22 cellular contexts compared by ENCODE assay signal in genomic region chr22:44594951-44595350, GRCh38.
DNase-seq lines count a peak whose midpoint lies in the region; ATAC-seq and TF ChIP-seq lines count a peak whose summit lies in the region.
"Had no signal": no experiment of that assay in that cellular context is flagged by ENCODE, and none has a peak within 500 bp of the region (broad histone marks: within the 10 kb centered on the region; RNA-seq: fewer than 3 reads in every experiment).

No MANE protein-coding gene starts in this region.

- TF ChIP-seq CTCF in GM23338 (conservative IDR thresholded peaks at IDR 0.05; ENCODE audit: low read depth in 2 of 2) (no peak), WERI-Rb-1 (IDR thresholded peaks at IDR 0.05; ENCODE audit: low read depth, low read length) (no peak), lower leg skin (IDR thresholded peaks at IDR 0.05) (no peak)

- DNase-seq in GM23338 (ENCODE audit: low spot score) = no peak
- peak; percentile 31 for DNase-seq in WERI-Rb-1
- peak; percentile 46 for DNase-seq in iPS-NIHi7 (ENCODE audit: extremely low spot score)
- no peak for DNase-seq in neuronal stem cell (ENCODE audit: low spot score)
- DNase-seq in activated CD4-positive, alpha-beta T cell treated with anti-CD3 and anti-CD28 coated beads for 48 hours = no peak
- DNase-seq in effector memory CD8-positive, alpha-beta T cell = no peak
- DNase-seq in lower leg skin (ENCODE audit: low spot score in 2 of 2) = no peak
- no peak for DNase-seq in hepatic stellate cell (ENCODE audit: low spot score)
- DNase-seq: CD8-positive, alpha-beta memory T cell; DMS53; EL; KG1; MV-4-11; NCI-H1417; NCI-H187; NCI-H2107; NCI-H510A; NCI-H774; OCI-M1; Right ventricle myocardium superior had no signal

- WGBS in neuronal stem cell (ENCODE audit: extremely low coverage in 2 of 2, insufficient read length in 2 of 2, insufficient replicate concordance in 1 of 2), 2 donors = no CpG with 5 or more reads among the region's 11 CpGs
- 64 to 72% methylated on average over 11 of the region's 11 CpGs for WGBS in lower leg skin, 2 donors

- no peaks in the 10 kb centered on the region for H3K79me2 ChIP-seq in GM23338 (replicated peaks; ENCODE audit: insufficient read depth)

- TF ChIP-seq POLR2A in lower leg skin (IDR thresholded peaks at IDR 0.05) = no peak

- peak; percentile 51 for ATAC-seq in GM23338
- no peak for ATAC-seq in effector memory CD8-positive, alpha-beta T cell (replicated peaks)
- ATAC-seq: A549, HepG2 had no signal

- peaks cover 5% of the 10 kb centered on the region for H3K9me3 ChIP-seq in WERI-Rb-1 (ENCODE audit: severe bottlenecking)
- H3K9me3 ChIP-seq in neuronal stem cell (replicated peaks in 1 of 2; ENCODE audit: control insufficient read depth in 2 of 2, insufficient read depth in 1 of 2, low read depth in 1 of 2, low read length in 2 of 2) = peaks cover 3 to 6% of the 10 kb centered on the region in 2 donors
- H3K9me3 ChIP-seq: A549 had no signal

- H3K4me3 ChIP-seq in GM23338 (no peak overlapping the region), WERI-Rb-1 (ENCODE audit: low read depth, low read length) (no peak overlapping the region), neuronal stem cell (ENCODE audit: low read length in 2 of 2) (no peak overlapping the region), lower leg skin (ENCODE audit: low read depth, poor library complexity, severe bottlenecking) (no peak overlapping the region)
- H3K4me3 ChIP-seq: A549 had no signal

- no peaks in the 10 kb centered on the region for H3K36me3 ChIP-seq in GM23338 (ENCODE audit: insufficient read depth)
- no peaks in the 10 kb centered on the region for H3K36me3 ChIP-seq in WERI-Rb-1
- H3K36me3 ChIP-seq in neuronal stem cell (replicated peaks in 1 of 2; ENCODE audit: control insufficient read depth in 2 of 2, insufficient read depth in 2 of 2, low read length in 2 of 2) = no peaks in the 10 kb centered on the region

- H3K14ac ChIP-seq in neuronal stem cell (ENCODE audit: low read length) = no peak overlapping the region

- H3K9me2 ChIP-seq in GM23338 (ENCODE audit: insufficient read depth) = no peaks in the 10 kb centered on the region

- H3K27me3 ChIP-seq in GM23338 (ENCODE audit: insufficient read depth) (no peaks in the 10 kb centered on the region), WERI-Rb-1 (ENCODE audit: insufficient read depth, low read depth, severe bottlenecking) (no peaks in the 10 kb centered on the region), neuronal stem cell (ENCODE audit: control insufficient read depth in 3 of 3, insufficient read depth in 3 of 3, low read depth in 1 of 3, low read length in 3 of 3) (peaks cover 0 to 28% (median 0%) of the 10 kb centered on the region in 3 experiments)

- H3K4me1 ChIP-seq in GM23338 (ENCODE audit: insufficient read depth) = no peaks in the 10 kb centered on the region
- peaks cover 40 to 47% of the 10 kb centered on the region in 2 donors for H3K4me1 ChIP-seq in neuronal stem cell (ENCODE audit: control insufficient read depth in 2 of 2, insufficient read depth in 1 of 2, low read depth in 1 of 2, low read length in 2 of 2)
- H3K4me1 ChIP-seq: A549 had no signal

- no peaks in the 10 kb centered on the region for H3F3A ChIP-seq in GM23338 (replicated peaks; ENCODE audit: low read depth)

- intact Hi-C loops in lower leg skin (cut with DNase I; ENCODE audit: low total_unique reads) = no loop called here

- H3K79me1 ChIP-seq in neuronal stem cell (ENCODE audit: low read depth, low read length) = no peaks in the 10 kb centered on the region

- H4K8ac ChIP-seq in neuronal stem cell (ENCODE audit: low read depth, low read length) = no peak overlapping the region

- peak overlapping the region; percentile 43; the same call in 1 of the 2 replicates for H2AFZ ChIP-seq in GM23338
- peak overlapping the region; percentile 87 for H2AFZ ChIP-seq in neuronal stem cell (ENCODE audit: low read length)

- peak overlapping the region; percentile 98 for H2AK5ac ChIP-seq in neuronal stem cell (ENCODE audit: low read depth, low read length)

- peak overlapping the region; percentile 93 for H2BK15ac ChIP-seq in neuronal stem cell (ENCODE audit: low read length)

- H3K27ac ChIP-seq in GM23338 (ENCODE audit: low read depth) (no peak overlapping the region), WERI-Rb-1 (peak overlapping the region; percentile 94), neuronal stem cell (replicated peaks; ENCODE audit: low read length) (peak overlapping the region; percentile 32)
- H3K27ac ChIP-seq: A549 had no signal

- H3K18ac ChIP-seq in neuronal stem cell (ENCODE audit: low read length) = peak overlapping the region; percentile 94

- no peaks in the 10 kb centered on the region for H4K20me1 ChIP-seq in GM23338 (replicated peaks; ENCODE audit: insufficient read depth)

- H3K4me3 Mint-ChIP-seq in GM23338 = no peak overlapping the region
- H3K4me3 Mint-ChIP-seq in effector memory CD8-positive, alpha-beta T cell = no peak overlapping the region

- no peak overlapping the region for H4K91ac ChIP-seq in neuronal stem cell (ENCODE audit: low read depth, low read length, poor library complexity)

- H3K9ac ChIP-seq in neuronal stem cell (ENCODE audit: low read depth, low read length, poor library complexity) = no peak overlapping the region

- peaks cover 18% of the 10 kb centered on the region for H3K4me1 Mint-ChIP-seq in GM23338
- peaks cover 0 to 12% of the 10 kb centered on the region in 2 donors for H3K4me1 Mint-ChIP-seq in effector memory CD8-positive, alpha-beta T cell (ENCODE audit: low read depth in 2 of 2)

- peak overlapping the region; percentile 95 for H2BK120ac ChIP-seq in neuronal stem cell (ENCODE audit: low read depth, low read length)

- no peaks in the 10 kb centered on the region for H3K36me3 Mint-ChIP-seq in GM23338 (ENCODE audit: low read depth)
- peaks cover 4% of the 10 kb centered on the region for H3K36me3 Mint-ChIP-seq in effector memory CD8-positive, alpha-beta T cell (ENCODE audit: insufficient read depth)
- H3K36me3 Mint-ChIP-seq: CD8-positive, alpha-beta memory T cell had no signal

- H2BK12ac ChIP-seq in neuronal stem cell (ENCODE audit: low read length) = peak overlapping the region; percentile 88

- H3K4ac ChIP-seq in neuronal stem cell (ENCODE audit: low read length) = no peak overlapping the region

- H3K27me3 Mint-ChIP-seq in GM23338 (ENCODE audit: insufficient read depth, low read depth, poor library complexity) = peaks cover 16% of the 10 kb centered on the region
- H3K27me3 Mint-ChIP-seq in effector memory CD8-positive, alpha-beta T cell = peaks cover 26 to 85% of the 10 kb centered on the region in 2 donors

- peaks cover 8% of the 10 kb centered on the region; the same call in 2 of the 3 replicates for H3K9me3 Mint-ChIP-seq in GM23338
- H3K9me3 Mint-ChIP-seq in effector memory CD8-positive, alpha-beta T cell = no peaks in the 10 kb centered on the region
- H3K9me3 Mint-ChIP-seq: CD8-positive, alpha-beta memory T cell had no signal

- H2BK5ac ChIP-seq in neuronal stem cell (ENCODE audit: low read length) = peak overlapping the region; percentile 6

- H3K23ac ChIP-seq in neuronal stem cell (ENCODE audit: low read depth, low read length, poor library complexity) = peak overlapping the region; percentile 27

- peak overlapping the region; percentile 5; the same call in 1 of the 2 replicates for H3K27ac Mint-ChIP-seq in GM23338
- peak overlapping the region in 1 of 2 donors; percentile 7 for H3K27ac Mint-ChIP-seq in effector memory CD8-positive, alpha-beta T cell

- H3K4me2 ChIP-seq in GM23338 (no peak overlapping the region), neuronal stem cell (ENCODE audit: insufficient read depth, low read length, poor library complexity, severe bottlenecking) (no peak overlapping the region)
- H3K4me2 ChIP-seq: A549 had no signal

TF ChIP-seq in GM23338, 12 proteins besides CTCF, POLR2A, EP300 and RAD21 (continues in another document):
- TF ChIP-seq EZH2 (IDR thresholded peaks at IDR 0.05; ENCODE audit: low read depth, unreplicated experiment) = no peak
- TF ChIP-seq POLR2AphosphoS5 (IDR thresholded peaks at IDR 0.05; ENCODE audit: low read depth) = no peak
- TF ChIP-seq, protein P1, sequence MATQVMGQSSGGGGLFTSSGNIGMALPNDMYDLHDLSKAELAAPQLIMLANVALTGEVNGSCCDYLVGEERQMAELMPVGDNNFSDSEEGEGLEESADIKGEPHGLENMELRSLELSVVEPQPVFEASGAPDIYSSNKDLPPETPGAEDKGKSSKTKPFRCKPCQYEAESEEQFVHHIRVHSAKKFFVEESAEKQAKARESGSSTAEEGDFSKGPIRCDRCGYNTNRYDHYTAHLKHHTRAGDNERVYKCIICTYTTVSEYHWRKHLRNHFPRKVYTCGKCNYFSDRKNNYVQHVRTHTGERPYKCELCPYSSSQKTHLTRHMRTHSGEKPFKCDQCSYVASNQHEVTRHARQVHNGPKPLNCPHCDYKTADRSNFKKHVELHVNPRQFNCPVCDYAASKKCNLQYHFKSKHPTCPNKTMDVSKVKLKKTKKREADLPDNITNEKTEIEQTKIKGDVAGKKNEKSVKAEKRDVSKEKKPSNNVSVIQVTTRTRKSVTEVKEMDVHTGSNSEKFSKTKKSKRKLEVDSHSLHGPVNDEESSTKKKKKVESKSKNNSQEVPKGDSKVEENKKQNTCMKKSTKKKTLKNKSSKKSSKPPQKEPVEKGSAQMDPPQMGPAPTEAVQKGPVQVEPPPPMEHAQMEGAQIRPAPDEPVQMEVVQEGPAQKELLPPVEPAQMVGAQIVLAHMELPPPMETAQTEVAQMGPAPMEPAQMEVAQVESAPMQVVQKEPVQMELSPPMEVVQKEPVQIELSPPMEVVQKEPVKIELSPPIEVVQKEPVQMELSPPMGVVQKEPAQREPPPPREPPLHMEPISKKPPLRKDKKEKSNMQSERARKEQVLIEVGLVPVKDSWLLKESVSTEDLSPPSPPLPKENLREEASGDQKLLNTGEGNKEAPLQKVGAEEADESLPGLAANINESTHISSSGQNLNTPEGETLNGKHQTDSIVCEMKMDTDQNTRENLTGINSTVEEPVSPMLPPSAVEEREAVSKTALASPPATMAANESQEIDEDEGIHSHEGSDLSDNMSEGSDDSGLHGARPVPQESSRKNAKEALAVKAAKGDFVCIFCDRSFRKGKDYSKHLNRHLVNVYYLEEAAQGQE (IDR thresholded peaks at IDR 0.05; ENCODE audit: unreplicated experiment) = no peak
- no peak for TF ChIP-seq ZNF114 (CRISPR knock-in tag; IDR thresholded peaks at IDR 0.05)
- TF ChIP-seq CREB1 (CRISPR knock-in tag; IDR thresholded peaks at IDR 0.05; ENCODE audit: low read depth) = no peak
- no peak for TF ChIP-seq NANOG (IDR thresholded peaks at IDR 0.05; ENCODE audit: borderline replicate concordance)
- no peak for TF ChIP-seq EZH2phosphoT487 (IDR thresholded peaks at IDR 0.05; ENCODE audit: unreplicated experiment)
- TF ChIP-seq, protein P2, sequence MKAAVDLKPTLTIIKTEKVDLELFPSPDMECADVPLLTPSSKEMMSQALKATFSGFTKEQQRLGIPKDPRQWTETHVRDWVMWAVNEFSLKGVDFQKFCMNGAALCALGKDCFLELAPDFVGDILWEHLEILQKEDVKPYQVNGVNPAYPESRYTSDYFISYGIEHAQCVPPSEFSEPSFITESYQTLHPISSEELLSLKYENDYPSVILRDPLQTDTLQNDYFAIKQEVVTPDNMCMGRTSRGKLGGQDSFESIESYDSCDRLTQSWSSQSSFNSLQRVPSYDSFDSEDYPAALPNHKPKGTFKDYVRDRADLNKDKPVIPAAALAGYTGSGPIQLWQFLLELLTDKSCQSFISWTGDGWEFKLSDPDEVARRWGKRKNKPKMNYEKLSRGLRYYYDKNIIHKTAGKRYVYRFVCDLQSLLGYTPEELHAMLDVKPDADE (IDR thresholded peaks at IDR 0.05) = no peak

Comparison
In these comparisons a context has a peak if more than half of its experiments do, and no peak if none do; other contexts are left out.
1. DNase-seq: peak in WERI-Rb-1 (single experiment) and iPS-NIHi7 (single experiment); none in GM23338 (single experiment), neuronal stem cell (single experiment), activated CD4-positive, alpha-beta T cell treated with anti-CD3 and anti-CD28 coated beads for 48 hours (single experiment), effector memory CD8-positive, alpha-beta T cell (0 of 3), lower leg skin (0 of 2) and hepatic stellate cell (single experiment).